Comparison of ENCODE assay signal across 17 cellular contexts in genomic region chr17:56424005-56424404, GRCh38.
DNase-seq lines count a peak whose midpoint lies in the region; ATAC-seq and TF ChIP-seq lines count a peak whose summit lies in the region.
"Had no signal": no experiment of that assay in that cellular context is flagged by ENCODE, and none has a peak within 500 bp of the region (broad histone marks: within the 10 kb centered on the region; RNA-seq: fewer than 3 reads in every experiment).

No MANE protein-coding gene starts in this region.

- no peak overlapping the region for H3K27ac Mint-ChIP-seq in activated T-cell treated with anti-CD3 and anti-CD28 coated beads, Interleukin-2, amount 50 U/mL, for 72 hours
- no peak overlapping the region for H3K27ac Mint-ChIP-seq in activated T-cell treated with anti-CD3 and anti-CD28 coated beads, Interleukin-2, amount 50 U/mL, for 24 hours
- H3K27ac Mint-ChIP-seq: CD14-positive monocyte; CD4-positive, alpha-beta memory T cell had no signal

- DNase-seq in activated T-cell treated with anti-CD3 and anti-CD28 coated beads, Interleukin-2, amount 50 U/mL, for 72 hours: no peak
- DNase-seq in activated T-cell treated with anti-CD3 and anti-CD28 coated beads, Interleukin-2, amount 50 U/mL, for 24 hours: no peak
- DNase-seq in GM06990 (ENCODE audit: extremely low read depth, insufficient read length): peak; percentile 13
- no peak for DNase-seq in activated CD8-positive, alpha-beta memory T cell treated with anti-CD3 and anti-CD28 coated beads, Interleukin-2, amount 50 U/mL, for 48 hours
- DNase-seq: ACHN; AML-193; CD4-positive, alpha-beta memory T cell; DMS153; DMS79; GDM1; GM23248; IMR-90 had no signal

- H3K4me3 ChIP-seq in GM06990 (replicated peaks; ENCODE audit: low read depth, low read length): no peak overlapping the region
- H3K4me3 ChIP-seq: GM23248, HAP-1, K562 had no signal

- ATAC-seq in activated T-cell treated with anti-CD3 and anti-CD28 coated beads, Interleukin-2, amount 50 U/mL, for 72 hours (replicated peaks in 1 of 2): peak; percentile 53 to 65
- ATAC-seq in HG03039 (IDR thresholded peaks at IDR 0.05; ENCODE audit: unreplicated experiment) (peak; percentile 14), HG02798 (IDR thresholded peaks at IDR 0.05; ENCODE audit: poor library complexity, unreplicated experiment) (no peak)
- ATAC-seq: K562 had no signal

- peaks cover 1% of the 10 kb centered on the region; the same call in 1 of the 2 replicates for H3K27me3 ChIP-seq in GM06990 (replicated peaks; ENCODE audit: control insufficient read depth, insufficient read depth, low read length)

- H3K27me3 Mint-ChIP-seq in activated T-cell treated with anti-CD3 and anti-CD28 coated beads, Interleukin-2, amount 50 U/mL, for 72 hours (ENCODE audit: low read depth): peaks cover 18% of the 10 kb centered on the region
- peaks cover 10% of the 10 kb centered on the region for H3K27me3 Mint-ChIP-seq in activated T-cell treated with anti-CD3 and anti-CD28 coated beads, Interleukin-2, amount 50 U/mL, for 24 hours

- H3K9me3 Mint-ChIP-seq in activated T-cell treated with anti-CD3 and anti-CD28 coated beads, Interleukin-2, amount 50 U/mL, for 72 hours: no peaks in the 10 kb centered on the region
- H3K9me3 Mint-ChIP-seq in activated T-cell treated with anti-CD3 and anti-CD28 coated beads, Interleukin-2, amount 50 U/mL, for 24 hours: no peaks in the 10 kb centered on the region
- H3K9me3 Mint-ChIP-seq: CD14-positive monocyte; CD4-positive, alpha-beta memory T cell had no signal

- no peak for TF ChIP-seq CTCF in GM06990 (IDR thresholded peaks at IDR 0.05; ENCODE audit: insufficient read depth, low read length, poor library complexity, severe bottlenecking)

- H3K4me1 Mint-ChIP-seq in activated T-cell treated with anti-CD3 and anti-CD28 coated beads, Interleukin-2, amount 50 U/mL, for 72 hours (ENCODE audit: low read depth): peaks cover 19% of the 10 kb centered on the region
- H3K4me1 Mint-ChIP-seq in activated T-cell treated with anti-CD3 and anti-CD28 coated beads, Interleukin-2, amount 50 U/mL, for 24 hours (ENCODE audit: low read depth): peaks cover 12% of the 10 kb centered on the region

- H3K36me3 ChIP-seq in GM06990 (ENCODE audit: control insufficient read depth, insufficient read depth, low read length): no peaks in the 10 kb centered on the region
- H3K36me3 ChIP-seq: HAP-1 had no signal

- no peaks in the 10 kb centered on the region for H3K36me3 Mint-ChIP-seq in activated T-cell treated with anti-CD3 and anti-CD28 coated beads, Interleukin-2, amount 50 U/mL, for 72 hours (ENCODE audit: insufficient read depth in 2 of 2)
- H3K36me3 Mint-ChIP-seq in activated T-cell treated with anti-CD3 and anti-CD28 coated beads, Interleukin-2, amount 50 U/mL, for 24 hours (ENCODE audit: low read depth): no peaks in the 10 kb centered on the region
- H3K36me3 Mint-ChIP-seq: CD14-positive monocyte; CD4-positive, alpha-beta memory T cell had no signal

- H3K4me3 Mint-ChIP-seq in activated T-cell treated with anti-CD3 and anti-CD28 coated beads, Interleukin-2, amount 50 U/mL, for 72 hours: peak overlapping the region in 1 of 2 donors; percentile 59
- no peak overlapping the region for H3K4me3 Mint-ChIP-seq in activated T-cell treated with anti-CD3 and anti-CD28 coated beads, Interleukin-2, amount 50 U/mL, for 24 hours
- H3K4me3 Mint-ChIP-seq: CD14-positive monocyte; CD4-positive, alpha-beta memory T cell had no signal
